Comparison of ENCODE assay signal across 1 cellular context in genomic region chr19:12092065-12092867, GRCh38.
TF ChIP-seq lines count a peak whose summit lies in the region.

No MANE protein-coding gene starts in this region.

TF ChIP-seq in HEK293, 187 proteins besides CTCF, POLR2A, EP300 and RAD21 (continued from another document):
- no peak for TF ChIP-seq HIC1 (tag by site-specific recombination; IDR thresholded peaks at IDR 0.05)
- TF ChIP-seq ZNF792 (tag by site-specific recombination; IDR thresholded peaks at IDR 0.05), result no peak
- TF ChIP-seq ZSCAN30 (tag by site-specific recombination; IDR thresholded peaks at IDR 0.05), result no peak
- no peak for TF ChIP-seq ZNF624 (tag by site-specific recombination; IDR thresholded peaks at IDR 0.05)
- no peak for TF ChIP-seq ZNF266 (tag by site-specific recombination; IDR thresholded peaks at IDR 0.05; ENCODE audit: low read depth)
- TF ChIP-seq ZNF777 (tag by site-specific recombination; IDR thresholded peaks at IDR 0.05; ENCODE audit: borderline replicate concordance), result no peak
- no peak for TF ChIP-seq ZNF610 (tag by site-specific recombination; IDR thresholded peaks at IDR 0.05; ENCODE audit: borderline replicate concordance)
- no peak for TF ChIP-seq ZNF514 (tag by site-specific recombination; IDR thresholded peaks at IDR 0.05)
- TF ChIP-seq ZNF324 (tag by site-specific recombination; IDR thresholded peaks at IDR 0.05), result no peak
- TF ChIP-seq ZFHX2 (tag by site-specific recombination; conservative IDR thresholded peaks at IDR 0.05), result no peak
TF ChIP-seq in HEK293: peak in this region for 0.
